9 cellular contexts compared by ENCODE assay signal in genomic region chr10:58414270-58415041, GRCh38. TPM values are rescaled to one million over a fixed set of nuclear protein-coding genes. Genes with fewer than 3 reads are reported as not detected.
A peak's percentile ranks its signal among the peaks of the same experiment; 100 is the strongest.
DNase-seq lines count a peak whose midpoint lies in the region; ATAC-seq and TF ChIP-seq lines count a peak whose summit lies in the region.
"Had no signal": no experiment of that assay in that cellular context is flagged by ENCODE, and none has a peak within 500 bp of the region (broad histone marks: within the 10 kb centered on the region; RNA-seq: fewer than 3 reads in every experiment).

No MANE protein-coding gene starts in this region.

- TF ChIP-seq CTCF in C4-2B (conservative IDR thresholded peaks at IDR 0.05) (peak; percentile 67), LNCaP clone FGC (IDR thresholded peaks at IDR 0.05; ENCODE audit: control insufficient read depth, extremely low read depth, insufficient read depth) (peak; percentile 72), breast epithelium (IDR thresholded peaks at IDR 0.05) (peak in 2 of 3 donors; percentile 38 to 54), lower lobe of right lung (IDR thresholded peaks at IDR 0.05) (peak; percentile 18)

- peak; percentile 44 for DNase-seq in LNCaP clone FGC (ENCODE audit: low read depth)
- peak in 1 of 2 donors; percentile 51 for DNase-seq in breast epithelium (ENCODE audit: low spot score in 2 of 2)
- no peak for DNase-seq in lower lobe of right lung
- DNase-seq in CD1c-positive myeloid dendritic cell (ENCODE audit: extremely low spot score), result no peak
- DNase-seq in ecto neural progenitor cell (ENCODE audit: low spot score), result no peak
- DNase-seq in activated T-cell treated with anti-CD3 and anti-CD28 coated beads for 4 hours, result no peak
- DNase-seq: NCI-H1436 had no signal

- no peak for ATAC-seq in lower lobe of right lung
- no peak for ATAC-seq in HG03039 (IDR thresholded peaks at IDR 0.05; ENCODE audit: unreplicated experiment)

- TF ChIP-seq POLR2A in breast epithelium (IDR thresholded peaks at IDR 0.05), result no peak

- H3K36me3 ChIP-seq in breast epithelium, result no peaks in the 10 kb centered on the region
- H3K36me3 ChIP-seq in lower lobe of right lung, result no peaks in the 10 kb centered on the region

- H3K4me1 ChIP-seq in breast epithelium, result no peaks in the 10 kb centered on the region
- H3K4me1 ChIP-seq in lower lobe of right lung, result no peaks in the 10 kb centered on the region

- intact Hi-C loops in breast epithelium (cut with DNase I; ENCODE audit: low total_unique reads) (no loop called here), lower lobe of right lung (cut with DNase I) (no loop called here)

- H3K27me3 ChIP-seq in breast epithelium (no peaks in the 10 kb centered on the region), lower lobe of right lung (ENCODE audit: low read depth) (no peaks in the 10 kb centered on the region)

- H3K4me3 ChIP-seq in LNCaP clone FGC (ENCODE audit: low read depth, low read length) (no peak overlapping the region), breast epithelium (peak overlapping the region in 1 of 3 donors; percentile 28), lower lobe of right lung (no peak overlapping the region)

- no peak overlapping the region; the same call in 1 of the 2 replicates for H3K27ac ChIP-seq in C4-2B
- H3K27ac ChIP-seq in breast epithelium, result peak overlapping the region in 1 of 2 donors; percentile 57
- H3K27ac ChIP-seq in lower lobe of right lung, result no peak overlapping the region

- H3K9me3 ChIP-seq in breast epithelium (peaks cover 5% of the 10 kb centered on the region in 2 donors), lower lobe of right lung (no peaks in the 10 kb centered on the region)

RNA-seq across cellular contexts. Expression of gene TFAM, which starts 29.2 kb away (rescaled TPM):
- total RNA-seq in breast epithelium, result 10 to 100 TPM; 15.8 to 30.1 (median 22.3) TPM
- total RNA-seq in lower lobe of right lung, result 25.9 TPM

Comparison
In these comparisons a context has a peak if more than half of its experiments do, and no peak if none do; other contexts are left out.
1. CTCF ChIP-seq: peak in every context shown above with its lines; median percentile 72 in LNCaP clone FGC; 67 in C4-2B; 46 in breast epithelium; 18 in lower lobe of right lung.